ENCODE assay signal across 19 cellular contexts in genomic region chr2:238747557-238747956, GRCh38.
"Had no signal": no experiment of that assay in that cellular context is flagged by ENCODE, and none has a peak within 500 bp of the region (broad histone marks: within the 10 kb centered on the region; RNA-seq: fewer than 3 reads in every experiment).

No MANE protein-coding gene starts in this region.

- DNase-seq: naive thymus-derived CD4-positive, alpha-beta T cell; natural killer cell; occipital lobe; ovary; posterior cingulate gyrus; psoas muscle; right cardiac atrium; spleen; stimulated activated CD4-positive, alpha-beta T cell treated with anti-CD3 and anti-CD28 coated beads, Interleukin-12 subunit alpha, Interleukin-12 subunit beta, amount 100 ng/mL, for 4 hours; stimulated activated CD4-positive, alpha-beta T cell treated with anti-CD3 and anti-CD28 coated beads, Interleukin-1b, Interleukin-23, amount 100 ng/mL, for 48 hours; stimulated activated CD4-positive, alpha-beta T cell treated with anti-CD3 and anti-CD28 coated beads, Interleukin-2, amount 100 ng/mL, for 48 hours; stimulated activated CD4-positive, alpha-beta T cell treated with anti-CD3 and anti-CD28 coated beads, Interleukin-4, amount 100 ng/mL, for 24 hours; stimulated activated naive B cell treated with anti-CD40 and anti-IgM and Interleukin-4, amounts not matched to agents 10 μg/mL and 1 μg/mL and 100 μg/mL, for 72 hours; stimulated activated naive CD4-positive, alpha-beta T cell treated with Interleukin-2 at 50 U/mL for 16 hours; stomach; thyroid gland; trophoblast cell; upper lobe of left lung; uterus had no signal
